In the genomic region with DNA sequence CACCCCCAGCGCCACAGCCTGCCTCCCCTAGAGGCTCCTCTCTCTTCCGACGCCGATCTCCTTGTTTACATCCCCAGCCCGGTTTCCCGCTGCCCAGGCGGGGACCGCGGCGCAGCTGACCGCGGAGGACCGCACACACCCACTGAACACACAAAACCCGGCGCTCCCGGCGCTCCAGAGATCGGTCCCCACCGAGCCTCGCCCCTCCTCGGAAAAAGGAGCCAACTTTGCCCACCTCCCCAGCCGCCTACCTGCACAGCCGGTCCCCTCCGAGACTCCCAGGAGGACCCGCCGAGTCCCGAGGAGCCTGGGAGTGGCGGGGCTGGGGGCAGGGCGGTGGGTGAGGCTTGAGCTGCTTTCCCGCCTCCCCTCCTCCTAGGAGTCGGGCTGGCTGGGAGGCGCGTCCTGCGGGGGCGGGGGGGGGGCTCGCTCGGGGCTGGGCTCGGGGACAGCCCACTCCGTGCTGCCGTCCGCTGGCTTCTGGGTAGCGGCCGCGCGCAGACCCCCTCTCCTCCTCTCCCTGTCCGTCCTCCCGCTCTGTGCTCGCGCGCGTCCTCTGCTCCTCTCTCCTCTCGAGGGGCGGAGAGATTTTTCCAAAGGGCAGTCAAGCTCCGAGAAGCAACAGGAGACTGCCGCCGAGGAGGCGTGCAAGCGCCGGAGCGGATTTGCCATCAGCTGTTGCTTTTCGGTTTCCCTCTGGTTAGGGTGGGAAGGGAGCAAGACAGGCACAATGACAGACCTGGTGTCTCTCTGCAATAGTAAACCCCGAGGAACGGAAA, we compare ENCODE assay signal across 8 cellular contexts. TPM values are rescaled to one million over a fixed set of nuclear protein-coding genes. Genes with fewer than 3 reads are reported as not detected.
DNase-seq lines count a peak whose midpoint lies in the region; ATAC-seq and TF ChIP-seq lines count a peak whose summit lies in the region.

A gene with protein sequence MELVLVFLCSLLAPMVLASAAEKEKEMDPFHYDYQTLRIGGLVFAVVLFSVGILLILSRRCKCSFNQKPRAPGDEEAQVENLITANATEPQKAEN (minus strand): TSS at position 318 of the 779 bp plus-strand sequence. CDS start 33,882 bp downstream, outside the sequence.

- intact Hi-C loops in activated CD4-positive, alpha-beta memory T cell treated with anti-CD3 and anti-CD28 coated beads for 36 hours (cut with micrococcal nuclease) = no loop called here

- peak within 1 kb of the TSS; percentile 73 to 87 for H3K4me3 ChIP-seq in gastroesophageal sphincter

- in situ Hi-C loops in ACHN (cut with HindIII; ENCODE audit: low pct_ligation_motif_present, low pct_unique_long_range_greater_than_20kb, low sequenced_read_pairs) = no loop called here

- peak within 1 kb of the TSS; percentile 37 to 87 (median 82) for H3K27ac ChIP-seq in gastroesophageal sphincter

- TF ChIP-seq CTCF in gastroesophageal sphincter (IDR thresholded peaks at IDR 0.05) (no peak), neural crest cell (conservative IDR thresholded peaks at IDR 0.05) (no peak)

- no peak within 1 kb of the TSS for H3K27ac Mint-ChIP-seq in activated CD4-positive, alpha-beta memory T cell treated with anti-CD3 and anti-CD28 coated beads for 36 hours
- peak within 1 kb of the TSS; percentile 96 for H3K27ac Mint-ChIP-seq in neural crest cell (ENCODE audit: unreplicated experiment)

- H3K27me3 ChIP-seq in gastroesophageal sphincter = peaks cover 10% of the 10 kb centered on the region

- H3K36me3 ChIP-seq in gastroesophageal sphincter = no peaks in the 10 kb centered on the region

- H3K4me3 Mint-ChIP-seq in activated CD4-positive, alpha-beta memory T cell treated with anti-CD3 and anti-CD28 coated beads for 36 hours = peak within 1 kb of the TSS; percentile 73
- peak within 1 kb of the TSS; percentile 98 for H3K4me3 Mint-ChIP-seq in neural crest cell

- peaks cover 49% of the 10 kb centered on the region for H3K27me3 Mint-ChIP-seq in activated CD4-positive, alpha-beta memory T cell treated with anti-CD3 and anti-CD28 coated beads for 36 hours
- H3K27me3 Mint-ChIP-seq in neural crest cell (ENCODE audit: low read depth) = peaks cover 40% of the 10 kb centered on the region

- DNase-seq in ACHN (peak; percentile 31), LHCN-M2 (ENCODE audit: low read depth) (peak; percentile 22), neural crest cell (ENCODE audit: low read depth, low spot score) (peak; percentile 65), HUDEP-2 (lab: John Stamatoyannopoulos, UW; ENCODE audit: unreplicated experiment in 76 of 76) (no peak), NCI-H226 (no peak)
- peak; percentile 16 for DNase-seq in activated CD4-positive, alpha-beta memory T cell treated with anti-CD3 and anti-CD28 coated beads for 36 hours
- no peak for DNase-seq in effector CD8-positive, alpha-beta T cell (lab: John Stamatoyannopoulos, UW)

- peak in 1 of 2 donors; percentile 39 for TF ChIP-seq POLR2A in gastroesophageal sphincter (IDR thresholded peaks at IDR 0.05)

- peaks cover 0 to 72% (median 19%) of the 10 kb centered on the region in 3 donors for H3K4me1 ChIP-seq in gastroesophageal sphincter

- no peaks in the 10 kb centered on the region for H3K9me3 ChIP-seq in gastroesophageal sphincter

- CTCF ChIA-PET in activated CD4-positive, alpha-beta memory T cell treated with anti-CD3 and anti-CD28 coated beads for 36 hours (lab: Charles Lee) = interaction anchor here (0.7 to 2.4 kb wide), 5 partner anchors 15 to 177 kb away, joined by 3 to 9 read pairs (median 5); no protein-coding TSS in a partner anchor

- peak; percentile 70 for ATAC-seq in gastroesophageal sphincter

- TF ChIP-seq EP300 in gastroesophageal sphincter (IDR thresholded peaks at IDR 0.05) = no peak

- H3K36me3 Mint-ChIP-seq in activated CD4-positive, alpha-beta memory T cell treated with anti-CD3 and anti-CD28 coated beads for 36 hours = no peaks in the 10 kb centered on the region
- H3K36me3 Mint-ChIP-seq in neural crest cell (ENCODE audit: low read depth) = no peaks in the 10 kb centered on the region

- WGBS in gastroesophageal sphincter (ENCODE audit: low coverage in 1 of 2), 2 donors = 0% methylated on average over 3 to 4 of the region's 63 CpGs

- peaks cover 21% of the 10 kb centered on the region for H3K4me1 Mint-ChIP-seq in activated CD4-positive, alpha-beta memory T cell treated with anti-CD3 and anti-CD28 coated beads for 36 hours (ENCODE audit: low read depth)
- H3K4me1 Mint-ChIP-seq in neural crest cell = peaks cover 38% of the 10 kb centered on the region

- no peaks in the 10 kb centered on the region for H3K9me3 Mint-ChIP-seq in activated CD4-positive, alpha-beta memory T cell treated with anti-CD3 and anti-CD28 coated beads for 36 hours
- H3K9me3 Mint-ChIP-seq in neural crest cell = no peaks in the 10 kb centered on the region

- POLR2A ChIA-PET in activated CD4-positive, alpha-beta memory T cell treated with anti-CD3 and anti-CD28 coated beads for 36 hours (lab: Charles Lee) = interaction anchor here (0.9 kb wide), 1 partner anchor 55 kb away, joined by 3 read pairs; no protein-coding TSS in a partner anchor

RNA-seq across cellular contexts. Expression of the gene that starts here (rescaled TPM):
- total RNA-seq in LHCN-M2 (2014; rRNA removed) (0.19 and 0.34 TPM in 2 replicates), gastroesophageal sphincter (10 to 100 TPM; 28.6 to 76.7 (median 74.4) TPM), neural crest cell (113 TPM in 2 replicates)
- polyA plus RNA-seq in LHCN-M2 (2012) = 3.4 TPM
- under 1 TPM; 0.26 to 0.61 TPM for total RNA-seq in activated CD4-positive, alpha-beta memory T cell treated with anti-CD3 and anti-CD28 coated beads for 36 hours

Comparison
In these comparisons a context has a peak if more than half of its experiments do, and no peak if none do; other contexts are left out.
1. RNA of the gene that starts here (total RNA-seq): 113 TPM in neural crest cell and 28.6 to 76.7 TPM in gastroesophageal sphincter; 0.26 to 0.61 TPM in activated CD4-positive, alpha-beta memory T cell treated with anti-CD3 and anti-CD28 coated beads for 36 hours and 0.19 to 0.34 TPM in LHCN-M2; every median in the first group is over 10 times any median in the second.
2. Peak in DNase-seq in activated CD4-positive, alpha-beta memory T cell treated with anti-CD3 and anti-CD28 coated beads for 36 hours; RNA of the gene not detected or under 1 TPM.
3. DNase-seq: peak in ACHN (single experiment), LHCN-M2 (single experiment) and neural crest cell (single experiment); none in effector CD8-positive, alpha-beta T cell (single experiment), HUDEP-2 (0 of 76) and NCI-H226 (single experiment).